ENCODE assay signal across 17 cellular contexts in the genomic region with DNA sequence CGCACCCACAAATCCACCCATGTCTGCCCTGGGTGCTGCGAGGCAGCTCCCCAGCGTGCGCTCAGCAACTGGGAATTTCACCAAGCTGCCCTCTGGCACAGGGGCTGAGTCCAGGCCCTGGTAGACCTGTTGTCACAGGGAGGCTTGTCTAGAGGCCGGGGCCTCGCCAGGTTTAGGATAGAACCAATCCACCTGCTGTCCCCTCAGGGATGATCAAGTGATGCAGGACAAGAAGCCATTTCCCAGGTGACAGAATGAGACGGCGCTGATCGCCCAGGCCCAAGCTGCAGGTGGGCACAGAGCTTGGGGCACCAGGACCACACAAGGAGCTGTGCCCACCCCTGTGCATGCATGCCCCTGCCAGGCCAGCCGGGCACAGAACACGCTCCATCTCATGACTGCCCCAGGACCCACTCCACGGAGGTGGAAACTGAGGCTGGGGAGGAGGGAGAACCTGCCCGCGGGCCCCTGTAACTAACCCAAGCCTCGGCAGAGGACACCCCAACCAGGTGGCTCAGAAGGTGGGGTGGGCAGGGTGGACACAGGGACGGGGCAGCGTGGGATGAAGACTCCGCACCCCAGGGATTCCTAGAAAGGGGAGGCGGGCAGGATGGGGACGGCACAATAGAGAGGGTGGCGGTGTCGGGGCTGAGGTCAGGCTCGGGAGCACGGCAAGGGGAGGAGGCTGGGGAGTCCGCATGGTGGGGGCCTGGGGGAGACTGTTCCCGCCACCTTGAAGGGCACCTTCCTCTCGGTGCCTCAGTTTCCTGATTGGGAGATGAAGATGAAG.
A peak's percentile ranks its signal among the peaks of the same experiment; 100 is the strongest.
DNase-seq lines count a peak whose midpoint lies in the region; ATAC-seq and TF ChIP-seq lines count a peak whose summit lies in the region.
"Had no signal": no experiment of that assay in that cellular context is flagged by ENCODE, and none has a peak within 500 bp of the region (broad histone marks: within the 10 kb centered on the region; RNA-seq: fewer than 3 reads in every experiment).

No MANE protein-coding gene starts in this region.

- no peak for TF ChIP-seq CTCF in activated B cell treated with CpG ODN at 0.5 μM for 24 hours (IDR thresholded peaks at IDR 0.05)
- no peak for TF ChIP-seq CTCF in mesothelial cell of epicardium (IDR thresholded peaks at IDR 0.05; ENCODE audit: unreplicated experiment)

- H3K4me1 Mint-ChIP-seq in activated naive CD8-positive, alpha-beta T cell treated with anti-CD3 and anti-CD28 coated beads, Interleukin-2, amount 10 ng/mL, durations not matched to agents 7 days and 5 days, result no peaks in the 10 kb centered on the region
- H3K4me1 Mint-ChIP-seq in activated naive CD8-positive, alpha-beta T cell treated with anti-CD3 and anti-CD28 coated beads, Interleukin-2, amount 50 U/mL, for 24 hours, result no peaks in the 10 kb centered on the region
- H3K4me1 Mint-ChIP-seq in activated B cell treated with CpG ODN at 0.5 μM for 24 hours (no peaks in the 10 kb centered on the region), mesothelial cell of epicardium (no peaks in the 10 kb centered on the region)
- H3K4me1 Mint-ChIP-seq: activated naive CD4-positive, alpha-beta T cell treated with anti-CD3 and anti-CD28 coated beads, Interleukin-2, amount 50 U/mL, for 24 hours had no signal

- POLR2A ChIA-PET in activated naive CD8-positive, alpha-beta T cell treated with anti-CD3 and anti-CD28 coated beads, Interleukin-2, amount 10 ng/mL, durations not matched to agents 7 days and 5 days (lab: Charles Lee), result no interaction called here
- POLR2A ChIA-PET in activated B cell treated with CpG ODN at 0.5 μM for 24 hours (lab: Charles Lee), result no interaction called here

- H3K36me3 Mint-ChIP-seq in activated naive CD8-positive, alpha-beta T cell treated with anti-CD3 and anti-CD28 coated beads, Interleukin-2, amount 10 ng/mL, durations not matched to agents 7 days and 5 days, result no peaks in the 10 kb centered on the region
- peaks cover 3% of the 10 kb centered on the region for H3K36me3 Mint-ChIP-seq in activated naive CD8-positive, alpha-beta T cell treated with anti-CD3 and anti-CD28 coated beads, Interleukin-2, amount 50 U/mL, for 24 hours (ENCODE audit: low read depth)
- H3K36me3 Mint-ChIP-seq in activated B cell treated with CpG ODN at 0.5 μM for 24 hours (ENCODE audit: low read depth) (peaks cover 4% of the 10 kb centered on the region), mesothelial cell of epicardium (no peaks in the 10 kb centered on the region)

- CTCF ChIA-PET in activated B cell treated with CpG ODN at 0.5 μM for 24 hours (lab: Charles Lee), result interaction anchor here (0.7 kb wide), 1 partner anchor 26 kb away, joined by 3 read pairs; no protein-coding TSS in a partner anchor

- H3K27ac Mint-ChIP-seq in activated naive CD8-positive, alpha-beta T cell treated with anti-CD3 and anti-CD28 coated beads, Interleukin-2, amount 10 ng/mL, durations not matched to agents 7 days and 5 days, result no peak overlapping the region
- H3K27ac Mint-ChIP-seq in activated naive CD8-positive, alpha-beta T cell treated with anti-CD3 and anti-CD28 coated beads, Interleukin-2, amount 50 U/mL, for 24 hours, result no peak overlapping the region
- H3K27ac Mint-ChIP-seq in activated B cell treated with CpG ODN at 0.5 μM for 24 hours (no peak overlapping the region), mesothelial cell of epicardium (no peak overlapping the region)
- H3K27ac Mint-ChIP-seq: activated naive CD4-positive, alpha-beta T cell treated with anti-CD3 and anti-CD28 coated beads, Interleukin-2, amount 50 U/mL, for 24 hours had no signal

- no peak overlapping the region for H3K4me3 Mint-ChIP-seq in activated naive CD8-positive, alpha-beta T cell treated with anti-CD3 and anti-CD28 coated beads, Interleukin-2, amount 10 ng/mL, durations not matched to agents 7 days and 5 days
- no peak overlapping the region for H3K4me3 Mint-ChIP-seq in activated naive CD8-positive, alpha-beta T cell treated with anti-CD3 and anti-CD28 coated beads, Interleukin-2, amount 50 U/mL, for 24 hours
- H3K4me3 Mint-ChIP-seq in activated B cell treated with CpG ODN at 0.5 μM for 24 hours, result no peak overlapping the region
- H3K4me3 Mint-ChIP-seq in mesothelial cell of epicardium, result no peak overlapping the region
- H3K4me3 Mint-ChIP-seq: activated naive CD4-positive, alpha-beta T cell treated with anti-CD3 and anti-CD28 coated beads, Interleukin-2, amount 50 U/mL, for 24 hours had no signal

- no peak for ATAC-seq in activated naive CD8-positive, alpha-beta T cell treated with anti-CD3 and anti-CD28 coated beads, Interleukin-2, amount 10 ng/mL, durations not matched to agents 7 days and 5 days (ENCODE audit: low read depth)
- no peak for ATAC-seq in activated naive CD8-positive, alpha-beta T cell treated with anti-CD3 and anti-CD28 coated beads, Interleukin-2, amount 50 U/mL, for 24 hours
- ATAC-seq in activated B cell treated with CpG ODN at 0.5 μM for 24 hours (ENCODE audit: low read depth) (no peak), HG03442 (IDR thresholded peaks at IDR 0.05; ENCODE audit: unreplicated experiment) (no peak)

- intact Hi-C loops in activated B cell treated with CpG ODN at 0.5 μM for 24 hours (cut with micrococcal nuclease), result no loop called here

- peaks cover 2% of the 10 kb centered on the region for H3K9me3 Mint-ChIP-seq in activated naive CD8-positive, alpha-beta T cell treated with anti-CD3 and anti-CD28 coated beads, Interleukin-2, amount 10 ng/mL, durations not matched to agents 7 days and 5 days
- peaks cover 5% of the 10 kb centered on the region for H3K9me3 Mint-ChIP-seq in activated naive CD8-positive, alpha-beta T cell treated with anti-CD3 and anti-CD28 coated beads, Interleukin-2, amount 50 U/mL, for 24 hours
- H3K9me3 Mint-ChIP-seq in activated B cell treated with CpG ODN at 0.5 μM for 24 hours (peaks cover 5% of the 10 kb centered on the region), mesothelial cell of epicardium (peaks cover 5% of the 10 kb centered on the region)
- H3K9me3 Mint-ChIP-seq: activated naive CD4-positive, alpha-beta T cell treated with anti-CD3 and anti-CD28 coated beads, Interleukin-2, amount 50 U/mL, for 24 hours had no signal

- DNase-seq in activated naive CD8-positive, alpha-beta T cell treated with anti-CD3 and anti-CD28 coated beads, Interleukin-2, amount 10 ng/mL, durations not matched to agents 7 days and 5 days, result peak; percentile 18
- DNase-seq in activated naive CD8-positive, alpha-beta T cell treated with anti-CD3 and anti-CD28 coated beads, Interleukin-2, amount 50 U/mL, for 24 hours, result no peak
- peak; percentile 11 for DNase-seq in activated B cell treated with CpG ODN at 0.5 μM for 24 hours
- DNase-seq in mesothelial cell of epicardium (ENCODE audit: low spot score in 2 of 2, unreplicated experiment in 2 of 2), result peak; percentile 13 to 33
- peak; percentile 35 for DNase-seq in ureter (ENCODE audit: low spot score)
- no peak for DNase-seq in stimulated activated naive CD4-positive, alpha-beta T cell (lab: John Stamatoyannopoulos, UW)
- no peak for DNase-seq in NCI-H226
- DNase-seq: DMS 273 treated with DMSO at 0.1 percent for 48 hours; effector CD4-positive, alpha-beta T cell; foreskin melanocyte; IMR-90; lower lobe of right lung; NCI-H1436; NCI-H524 treated with DMSO at 0.1 percent for 48 hours; T-helper 2 cell had no signal

- peaks cover 2% of the 10 kb centered on the region for H3K27me3 Mint-ChIP-seq in activated naive CD8-positive, alpha-beta T cell treated with anti-CD3 and anti-CD28 coated beads, Interleukin-2, amount 10 ng/mL, durations not matched to agents 7 days and 5 days
- no peaks in the 10 kb centered on the region for H3K27me3 Mint-ChIP-seq in activated naive CD8-positive, alpha-beta T cell treated with anti-CD3 and anti-CD28 coated beads, Interleukin-2, amount 50 U/mL, for 24 hours
- no peaks in the 10 kb centered on the region for H3K27me3 Mint-ChIP-seq in activated B cell treated with CpG ODN at 0.5 μM for 24 hours
- H3K27me3 Mint-ChIP-seq in mesothelial cell of epicardium (ENCODE audit: low read depth), result peaks cover 15% of the 10 kb centered on the region
- H3K27me3 Mint-ChIP-seq: activated naive CD4-positive, alpha-beta T cell treated with anti-CD3 and anti-CD28 coated beads, Interleukin-2, amount 50 U/mL, for 24 hours had no signal

Comparison
In these comparisons a context has a peak if more than half of its experiments do, and no peak if none do; other contexts are left out.
1. DNase-seq: peak in activated naive CD8-positive, alpha-beta T cell treated with anti-CD3 and anti-CD28 coated beads, Interleukin-2, amount 10 ng/mL, durations not matched to agents 7 days and 5 days (single experiment), activated B cell treated with CpG ODN at 0.5 μM for 24 hours (single experiment), mesothelial cell of epicardium (2 of 2) and ureter (single experiment); none in activated naive CD8-positive, alpha-beta T cell treated with anti-CD3 and anti-CD28 coated beads, Interleukin-2, amount 50 U/mL, for 24 hours (single experiment), stimulated activated naive CD4-positive, alpha-beta T cell (0 of 6) and NCI-H226 (single experiment).